Comparison of ENCODE assay signal across 1 cellular context in the genomic region with DNA sequence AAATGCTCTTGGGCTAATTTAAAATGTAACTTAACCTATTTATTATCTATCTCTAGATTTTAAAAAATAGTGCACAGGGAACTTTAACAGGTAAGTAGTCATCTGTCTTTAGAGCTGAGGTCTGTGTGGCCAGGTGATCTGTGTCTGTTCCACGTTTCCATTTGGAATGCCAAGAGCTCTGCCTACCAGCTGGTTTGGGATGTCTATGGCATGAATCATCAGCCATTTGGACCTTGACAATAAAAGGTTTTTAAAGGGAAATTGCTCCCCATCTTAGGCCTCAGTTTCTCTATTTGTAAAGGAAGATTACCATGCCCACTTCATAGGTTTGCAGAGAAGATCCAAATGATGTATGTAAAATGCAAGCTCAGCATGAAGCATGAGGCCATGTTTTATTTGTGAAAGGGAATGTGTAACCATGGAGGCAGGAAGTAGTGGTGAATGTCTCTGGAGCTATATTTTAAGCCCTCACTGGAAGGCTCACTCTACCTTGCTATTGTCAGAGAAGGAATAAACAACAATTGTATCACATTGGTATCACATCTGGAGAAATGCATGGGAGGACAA.
TF ChIP-seq lines count a peak whose summit lies in the region.

No MANE protein-coding gene starts in this region.

TF ChIP-seq in H1, 55 proteins besides CTCF, POLR2A, EP300 and RAD21 (continued from another document):
- TF ChIP-seq JUND (IDR thresholded peaks at IDR 0.05; ENCODE audit: low read length) = peak; percentile 79
- TF ChIP-seq MAFK (IDR thresholded peaks at IDR 0.05; ENCODE audit: low read depth, low read length) = peak; percentile 60
- no peak for TF ChIP-seq KDM5A (IDR thresholded peaks at IDR 0.05; ENCODE audit: low read length)
